Comparison of ENCODE assay signal across 1 cellular context in genomic region chr17:81400154-81400938, GRCh38.
TF ChIP-seq lines count a peak whose summit lies in the region.

No MANE protein-coding gene starts in this region.

TF ChIP-seq in K562, 482 proteins besides CTCF, POLR2A, EP300 and RAD21 (continued from another document):
- peak; percentile 38 to 44; a peak in 2 of 4 replicates for TF ChIP-seq MNT (conservative IDR thresholded peaks at IDR 0.05)
- no peak for TF ChIP-seq KDM4B (IDR thresholded peaks at IDR 0.05; ENCODE audit: borderline replicate concordance in 2 of 2, low read depth in 1 of 2)
- no peak for TF ChIP-seq ZC3H11A (IDR thresholded peaks at IDR 0.05; ENCODE audit: low read depth, low read length)
- no peak for TF ChIP-seq SNIP1 (IDR thresholded peaks at IDR 0.05; ENCODE audit: low read depth)
- TF ChIP-seq ZBTB43 (CRISPR knock-in tag; IDR thresholded peaks at IDR 0.05) = no peak
- no peak for TF ChIP-seq GABPB2 (CRISPR knock-in tag; conservative IDR thresholded peaks at IDR 0.05)
- no peak for TF ChIP-seq ZNF507 (tag; conservative IDR thresholded peaks at IDR 0.05)
- no peak for TF ChIP-seq CREB1 (IDR thresholded peaks at IDR 0.05)
- TF ChIP-seq CREB1 (CRISPR knock-in tag; IDR thresholded peaks at IDR 0.05) = no peak; the same call in 1 of the 2 replicates
- TF ChIP-seq GATAD2B (IDR thresholded peaks at IDR 0.05; ENCODE audit: borderline replicate concordance) = no peak
- TF ChIP-seq MCM3 (IDR thresholded peaks at IDR 0.05) = no peak
- TF ChIP-seq EGR1 (conservative IDR thresholded peaks at IDR 0.05) = 0 out of 2 replicates have a peak, but pooled peaks have one; percentile 3
- TF ChIP-seq TBP (optimal IDR thresholded peaks at IDR 0.05; ENCODE audit: low read depth, low read length) = peak; percentile 25
- TF ChIP-seq E2F6 (IDR thresholded peaks at IDR 0.05; ENCODE audit: borderline replicate concordance in 1 of 2, extremely low read depth in 1 of 2, insufficient read depth in 1 of 2, insufficient read length in 1 of 2, low read depth in 1 of 2, low read length in 1 of 2, poor library complexity in 1 of 2, severe bottlenecking in 1 of 2) = peak; percentile 20 to 43
- no peak for TF ChIP-seq PREB (CRISPR knock-in tag; IDR thresholded peaks at IDR 0.05)
- peak in 1 of 2 experiments; percentile 17; a peak in 1 of 4 replicates for TF ChIP-seq MAZ (CRISPR knock-in tag; conservative IDR thresholded peaks at IDR 0.05 in 1 of 2, IDR thresholded peaks at IDR 0.05 in 1 of 2)
- TF ChIP-seq GTF2A2 (tag; IDR thresholded peaks at IDR 0.05) = no peak
- TF ChIP-seq ZNF212 (CRISPR knock-in tag; IDR thresholded peaks at IDR 0.05) = no peak
